Comparison of ENCODE assay signal across 8 cellular contexts in the genomic region with DNA sequence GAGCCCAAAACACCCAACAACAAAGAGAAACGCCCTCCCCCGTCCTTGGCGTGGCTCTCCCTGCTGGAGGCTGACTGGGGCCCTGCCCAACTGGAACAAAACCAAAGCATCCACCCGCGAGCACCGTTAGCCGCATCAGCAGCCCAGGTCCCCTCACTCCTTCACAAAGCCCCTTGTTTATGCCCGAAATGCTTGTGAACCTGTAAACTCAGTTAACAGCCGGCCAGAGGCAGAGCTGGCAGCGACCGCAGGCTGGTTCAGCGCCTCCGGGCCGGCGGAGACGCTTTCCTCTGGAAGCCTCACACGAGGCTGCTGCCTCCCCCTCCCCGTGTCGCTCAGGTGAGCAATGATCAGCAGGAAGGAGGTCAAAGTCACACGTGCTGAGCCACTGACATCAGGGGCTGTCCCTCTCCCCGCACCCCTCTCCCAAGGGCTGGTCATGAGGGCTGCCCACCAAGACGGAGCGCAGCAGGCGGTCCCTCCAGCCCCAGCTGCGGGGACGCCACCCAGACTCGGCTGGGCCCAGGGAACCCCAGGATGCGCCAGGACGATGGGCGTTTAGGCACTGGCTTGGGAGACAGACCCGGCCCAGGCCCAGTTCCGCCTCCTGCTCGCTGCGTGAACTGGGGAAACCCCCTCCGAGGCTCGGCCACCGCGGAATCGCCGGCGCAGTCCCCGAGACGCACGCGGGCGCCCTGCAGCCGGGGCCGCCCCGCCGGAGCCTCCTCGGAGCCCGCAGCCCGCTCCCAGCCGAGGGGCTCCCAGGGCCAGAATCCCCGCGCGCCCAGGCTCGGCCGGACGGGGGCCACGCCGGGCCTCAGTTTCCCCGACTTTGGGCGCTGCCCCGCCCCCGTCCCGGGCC. TPM values are rescaled to one million over a fixed set of nuclear protein-coding genes. Genes with fewer than 3 reads are reported as not detected.
DNase-seq lines count a peak whose midpoint lies in the region; ATAC-seq and TF ChIP-seq lines count a peak whose summit lies in the region.

No MANE protein-coding gene starts in this region.

- ATAC-seq in GM21423 (IDR thresholded peaks at IDR 0.05; ENCODE audit: unreplicated experiment), result peak; percentile 21
- peak; percentile 16 for ATAC-seq in activated T-helper 17 cell treated with anti-CD3 and anti-CD28 coated beads, Interleukin-2, amount 50 U/mL, for 72 hours (replicated peaks)
- peak in 2 of 4 donors; percentile 3 to 12 for ATAC-seq in heart left ventricle
- peak in 3 of 4 donors; percentile 3 to 19 (median 5) for ATAC-seq in psoas muscle

- H3K4me1 ChIP-seq in heart left ventricle (peaks cover 0 to 29% (median 17%) of the 10 kb centered on the region in 12 donors), psoas muscle (peaks cover 10% of the 10 kb centered on the region)

- H3K27me3 ChIP-seq in MG63, result no peaks in the 10 kb centered on the region
- no peaks in the 10 kb centered on the region for H3K27me3 ChIP-seq in heart left ventricle
- H3K27me3 ChIP-seq in psoas muscle (ENCODE audit: insufficient read depth in 3 of 3, low read length in 2 of 3), result no peaks in the 10 kb centered on the region

- H3K4me1 Mint-ChIP-seq in activated T-helper 17 cell treated with anti-CD3 and anti-CD28 coated beads, Interleukin-2, amount 50 U/mL, for 72 hours, result peaks cover 15% of the 10 kb centered on the region

- H3K4me3 Mint-ChIP-seq in activated T-helper 17 cell treated with anti-CD3 and anti-CD28 coated beads, Interleukin-2, amount 50 U/mL, for 72 hours, result peak overlapping the region; percentile 88

- no peaks in the 10 kb centered on the region for H3K9me3 Mint-ChIP-seq in activated T-helper 17 cell treated with anti-CD3 and anti-CD28 coated beads, Interleukin-2, amount 50 U/mL, for 72 hours

- intact Hi-C loops in heart left ventricle (cut with DNase I) (loop anchor here in 8 of 10 donors (1.0 to 10.0 kb wide), 8 partner anchors 35 to 87 kb away; a partner anchor contains a TSS), psoas muscle (cut with DNase I) (loop anchor here in 1 of 2 donors (1.0 kb wide), 1 partner anchor 60 kb away; no protein-coding TSS in a partner anchor)

- H3K27ac ChIP-seq in heart left ventricle, result peak overlapping the region in 8 of 12 donors; percentile 33 to 75 (median 67)
- peak overlapping the region; percentile 1 for H3K27ac ChIP-seq in psoas muscle

- H3K4me3 ChIP-seq in MG63 (peak overlapping the region; percentile 88), heart left ventricle (peak overlapping the region; percentile 80 to 100 (median 94)), psoas muscle (peak overlapping the region; percentile 72)

- DNase-seq in CD1c-positive myeloid dendritic cell (ENCODE audit: extremely low spot score) (peak; percentile 44), MG63 (peak; percentile 29), heart left ventricle (no peak), psoas muscle (peak in 1 of 2 donors; percentile 55), NCI-H526 (lab: John Stamatoyannopoulos, UW) (no peak), NCI-H2029 treated with DMSO at 0.1 percent for 48 hours (lab: John Stamatoyannopoulos, UW) (no peak)

- peak overlapping the region; percentile 91 for H3K27ac Mint-ChIP-seq in activated T-helper 17 cell treated with anti-CD3 and anti-CD28 coated beads, Interleukin-2, amount 50 U/mL, for 72 hours

- H3K36me3 Mint-ChIP-seq in activated T-helper 17 cell treated with anti-CD3 and anti-CD28 coated beads, Interleukin-2, amount 50 U/mL, for 72 hours (ENCODE audit: low read depth), result peaks cover 79% of the 10 kb centered on the region

- H3K36me3 ChIP-seq in MG63 (peaks cover 49% of the 10 kb centered on the region), heart left ventricle (peaks cover 0 to 62% (median 48%) of the 10 kb centered on the region in 9 donors), psoas muscle (ENCODE audit: insufficient read depth in 1 of 2, low read depth in 1 of 2) (peaks cover 0 to 59% of the 10 kb centered on the region in 2 donors)

- no peak for TF ChIP-seq POLR2A in heart left ventricle (IDR thresholded peaks at IDR 0.05)

- WGBS in heart left ventricle, 4 donors, result 1 to 5% (median 1%) methylated on average over 23 to 67 of the region's 67 CpGs
- 1% methylated on average over 51 to 67 of the region's 67 CpGs for WGBS in psoas muscle, 3 donors

- H3K27me3 Mint-ChIP-seq in activated T-helper 17 cell treated with anti-CD3 and anti-CD28 coated beads, Interleukin-2, amount 50 U/mL, for 72 hours, result no peaks in the 10 kb centered on the region

- H3K9me3 ChIP-seq in MG63, result no peaks in the 10 kb centered on the region
- no peaks in the 10 kb centered on the region for H3K9me3 ChIP-seq in heart left ventricle
- H3K9me3 ChIP-seq in psoas muscle, result no peaks in the 10 kb centered on the region

- no peak for TF ChIP-seq CTCF in heart left ventricle (IDR thresholded peaks at IDR 0.05)
- no peak for TF ChIP-seq CTCF in psoas muscle (IDR thresholded peaks at IDR 0.05)

RNA-seq across cellular contexts. Expression of a gene that starts 0.6 kb away (rescaled TPM):
- 9.1 and 14.1 TPM in 2 replicates for total RNA-seq in MG63 (2014; rRNA removed; shearing (Covaris generic); ENCODE audit: low replicate concordance)
- 10 to 100 TPM; 16.3 to 21.9 TPM for total RNA-seq in activated T-helper 17 cell treated with anti-CD3 and anti-CD28 coated beads, Interleukin-2, amount 50 U/mL, for 72 hours
- total RNA-seq in heart left ventricle (1 to 10 TPM; 3.1 to 7.8 (median 4.5) TPM), psoas muscle (1 to 10 TPM; 3.5 to 4.9 (median 4.5) TPM)
- polyA plus RNA-seq in heart left ventricle (1 to 10 TPM; 4.0 to 4.3 TPM), psoas muscle (1 to 10 TPM; 3.1 to 6.5 (median 5.1) TPM)

RNA-seq across cellular contexts. Expression of a gene that starts 11.0 kb away (rescaled TPM):
- total RNA-seq in MG63 (2014; rRNA removed; shearing (Covaris generic); ENCODE audit: low replicate concordance), result 65.6 and 95.9 TPM in 2 replicates
- 10 to 100 TPM; 56.3 to 81.0 TPM for total RNA-seq in activated T-helper 17 cell treated with anti-CD3 and anti-CD28 coated beads, Interleukin-2, amount 50 U/mL, for 72 hours
- total RNA-seq in heart left ventricle (10 to 100 TPM; 12.4 to 26.6 (median 18.4) TPM), psoas muscle (10 to 100 TPM; 16.0 to 39.0 (median 32.3) TPM)
- polyA plus RNA-seq in heart left ventricle (10 to 100 TPM; 11.8 to 27.7 TPM), psoas muscle (10 to 100 TPM; 24.6 to 53.0 (median 45.4) TPM)

RNA-seq across cellular contexts. Expression of a gene that starts 11.1 kb away (rescaled TPM):
- 56.3 and 83.7 TPM in 2 replicates for total RNA-seq in MG63 (2014; rRNA removed; shearing (Covaris generic); ENCODE audit: low replicate concordance)
- 100 to 1,000 TPM in 1 of 2 donors, 10 to 100 TPM in 1; 89.7 to 123 TPM for total RNA-seq in activated T-helper 17 cell treated with anti-CD3 and anti-CD28 coated beads, Interleukin-2, amount 50 U/mL, for 72 hours
- total RNA-seq in heart left ventricle (10 to 100 TPM; 61.5 to 81.8 (median 73.6) TPM), psoas muscle (10 to 100 TPM; 52.4 to 68.7 (median 60.6) TPM)
- polyA plus RNA-seq in heart left ventricle (10 to 100 TPM; 70.8 to 77.0 TPM), psoas muscle (100 to 1,000 TPM in 1 of 3 donors, 10 to 100 TPM in 2; 42.4 to 116 (median 97.5) TPM)

RNA-seq across cellular contexts. Expression of a gene that starts 25.9 kb away (rescaled TPM):
- 1.7 TPM in 1 of 2 replicates, not detected in the other for total RNA-seq in MG63 (2014; rRNA removed; shearing (Covaris generic); ENCODE audit: low replicate concordance)
- 1 to 10 TPM; 6.1 to 6.4 TPM for total RNA-seq in activated T-helper 17 cell treated with anti-CD3 and anti-CD28 coated beads, Interleukin-2, amount 50 U/mL, for 72 hours
- total RNA-seq in heart left ventricle (1 to 10 TPM in 2 of 9 donors, under 1 TPM in 7; 0.30 to 7.1 (median 0.77) TPM), psoas muscle (1 to 10 TPM in 1 of 4 donors, under 1 TPM in 3; 0.26 to 1.1 (median 0.71) TPM)
- polyA plus RNA-seq in heart left ventricle (under 1 TPM; 0.69 to 1.00 TPM), psoas muscle (under 1 TPM; 0.39 to 0.56 (median 0.51) TPM)

RNA-seq across cellular contexts. Expression of a gene that starts 35.9 kb away (rescaled TPM):
- total RNA-seq in MG63 (2014; rRNA removed; shearing (Covaris generic); ENCODE audit: low replicate concordance), result 15.2 and 47.9 TPM in 2 replicates
- total RNA-seq in activated T-helper 17 cell treated with anti-CD3 and anti-CD28 coated beads, Interleukin-2, amount 50 U/mL, for 72 hours, result 10 to 100 TPM; 10.3 to 24.0 TPM
- total RNA-seq in heart left ventricle (10 to 100 TPM; 21.3 to 67.8 (median 33.6) TPM), psoas muscle (10 to 100 TPM in 3 of 4 donors, 1 to 10 TPM in 1; 8.2 to 29.6 (median 21.1) TPM)
- polyA plus RNA-seq in heart left ventricle (10 to 100 TPM; 22.6 to 36.8 TPM), psoas muscle (10 to 100 TPM; 18.5 to 40.7 (median 18.7) TPM)

Comparison
In these comparisons a context has a peak if more than half of its experiments do, and no peak if none do; other contexts are left out.
1. DNase-seq: peak in CD1c-positive myeloid dendritic cell (single experiment) and MG63 (single experiment); none in heart left ventricle (0 of 5), NCI-H526 (0 of 2) and NCI-H2029 treated with DMSO at 0.1 percent for 48 hours (single experiment).
2. Peak in every context shown above with its lines, with median percentiles within 50 percentile points of each other: H3K4me3 ChIP-seq.